ENCODE assay signal across 8 cellular contexts in genomic region chr5:141001854-141002666, GRCh38. TPM values are rescaled to one million over a fixed set of nuclear protein-coding genes. Genes with fewer than 3 reads are reported as not detected.
A peak's percentile ranks its signal among the peaks of the same experiment; 100 is the strongest.
DNase-seq lines count a peak whose midpoint lies in the region; ATAC-seq, FAIRE-seq and TF ChIP-seq lines count a peak whose summit lies in the region.

No MANE protein-coding gene starts in this region.

- DNase-seq in COLO668 (lab: John Stamatoyannopoulos, UW; ENCODE audit: unreplicated experiment), result peak; percentile 65
- DNase-seq in NCI-H146 treated with DMSO at 0.1 percent for 48 hours (lab: John Stamatoyannopoulos, UW; ENCODE audit: unreplicated experiment), result peak; percentile 64
- no peak for DNase-seq in chondrocyte (ENCODE audit: low spot score)
- DNase-seq in myocyte (ENCODE audit: low read depth), result peak; percentile 3
- no peak for DNase-seq in effector CD8-positive, alpha-beta T cell (lab: John Stamatoyannopoulos, UW)
- no peak for DNase-seq in small intestine

- peaks cover 26% of the 10 kb centered on the region for H3K4me1 Mint-ChIP-seq in chondrocyte (ENCODE audit: low read depth)

- no peak overlapping the region for H3K27ac ChIP-seq in small intestine (ENCODE audit: low read depth in 1 of 2, low read length in 1 of 2)

- ATAC-seq in HG02973 (IDR thresholded peaks at IDR 0.05; ENCODE audit: unreplicated experiment), result no peak
- no peak for ATAC-seq in GM19463 (IDR thresholded peaks at IDR 0.05; ENCODE audit: unreplicated experiment)

- peak overlapping the region; percentile 66 for H3K27ac Mint-ChIP-seq in chondrocyte (ENCODE audit: unreplicated experiment)

- H3K36me3 Mint-ChIP-seq in chondrocyte (ENCODE audit: low read depth), result peaks cover 7% of the 10 kb centered on the region

- H3K9me3 Mint-ChIP-seq in chondrocyte (ENCODE audit: low read depth), result no peaks in the 10 kb centered on the region

- H3K4me1 ChIP-seq in small intestine (ENCODE audit: control insufficient read depth in 2 of 2, insufficient read depth in 1 of 2, low read depth in 1 of 2, low read length in 1 of 2), result no peaks in the 10 kb centered on the region

- no peak for TF ChIP-seq CTCF in chondrocyte (IDR thresholded peaks at IDR 0.05)

- H3K4me3 ChIP-seq in small intestine (ENCODE audit: low read depth in 1 of 2, low read length in 2 of 2), result no peak overlapping the region

- FAIRE-seq in small intestine (lab: Jason Lieb, UNC), result no peak

- no peaks in the 10 kb centered on the region for H3K27me3 Mint-ChIP-seq in chondrocyte (ENCODE audit: low read depth)

- H3K27me3 ChIP-seq in small intestine (ENCODE audit: control insufficient read depth in 2 of 2, insufficient read depth in 2 of 2, low read length in 2 of 2), result peaks cover 0 to 4% of the 10 kb centered on the region in 2 donors

- 4 to 12% (median 9%) methylated on average over 19 of the region's 19 CpGs for WGBS in small intestine, 3 donors

- H3K9me3 ChIP-seq in small intestine (ENCODE audit: control insufficient read depth, low read depth), result no peaks in the 10 kb centered on the region

- H3K36me3 ChIP-seq in small intestine (ENCODE audit: control insufficient read depth in 2 of 2, insufficient read depth in 2 of 2, low read length in 2 of 2), result no peaks in the 10 kb centered on the region

- H3K4me3 Mint-ChIP-seq in chondrocyte (ENCODE audit: unreplicated experiment), result peak overlapping the region; percentile 75

RNA-seq across cellular contexts. Expression of gene PCDHAC2, which starts 35.8 kb away (rescaled TPM):
- total RNA-seq in chondrocyte (4.9 to 7.1 TPM (median 6.7 TPM) in 3 replicates), myocyte (0.05 and 0.10 TPM in 2 replicates)
- 0.08 TPM for polyA plus RNA-seq in myocyte (2012)
- under 1 TPM in 1 of 3 donors, not detected in 2; 0.72 TPM for polyA plus RNA-seq in small intestine

RNA-seq across cellular contexts. Expression of gene PCDHB1, which starts 49.1 kb away (rescaled TPM):
- 0.05 TPM in 1 of 3 replicates, not detected in the others for total RNA-seq in chondrocyte
- total RNA-seq in myocyte, result not detected in 2 replicates
- polyA plus RNA-seq in myocyte (2012), result not detected
- polyA plus RNA-seq in small intestine, result under 1 TPM in 1 of 3 donors, not detected in 2; 0.04 TPM

Comparison
In these comparisons a context has a peak if more than half of its experiments do, and no peak if none do; other contexts are left out.
1. DNase-seq: peak in COLO668 (single experiment), NCI-H146 treated with DMSO at 0.1 percent for 48 hours (single experiment) and myocyte (single experiment); none in chondrocyte (single experiment), effector CD8-positive, alpha-beta T cell (single experiment) and small intestine (single experiment).